Comparison of ENCODE assay signal across 2 cellular contexts in the genomic region with DNA sequence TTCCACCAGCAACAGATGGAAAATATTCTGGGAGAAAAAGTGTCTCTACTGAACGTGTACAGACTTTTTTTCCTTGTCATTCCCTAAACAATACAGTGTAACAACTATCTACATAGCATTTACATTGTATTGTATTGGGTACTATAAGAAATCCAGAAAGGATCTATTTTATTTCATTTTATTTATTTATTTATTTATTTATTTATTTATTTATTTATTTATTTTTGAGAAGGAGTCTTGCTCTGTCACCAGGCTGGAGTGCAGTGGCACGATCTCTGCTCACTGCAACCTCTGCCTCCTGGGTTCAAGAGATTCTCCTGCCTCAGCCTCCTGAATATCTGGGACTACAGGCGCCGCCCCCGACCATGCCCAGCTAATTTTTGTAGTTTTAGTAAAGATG.
TF ChIP-seq lines count a peak whose summit lies in the region.

No MANE protein-coding gene starts in this region.

TF ChIP-seq in A549, 52 proteins besides CTCF, POLR2A, EP300 and RAD21:
- TF ChIP-seq ZC3H11A (IDR thresholded peaks at IDR 0.05) = peak; percentile 94

TF ChIP-seq in HEK293, 187 proteins besides CTCF, POLR2A, EP300 and RAD21 (continues in another document):
- peak; percentile 27; the same call in 1 of the 2 replicates for TF ChIP-seq ZNF341 (tag by site-specific recombination; IDR thresholded peaks at IDR 0.05; ENCODE audit: low read depth)
- TF ChIP-seq ZNF610 (tag by site-specific recombination; IDR thresholded peaks at IDR 0.05; ENCODE audit: borderline replicate concordance) = 0 out of 2 replicates have a peak, but pooled peaks have one; percentile 32
- peak; percentile 97 for TF ChIP-seq ZNF140 (tag by site-specific recombination; IDR thresholded peaks at IDR 0.05)
- peak; percentile 58 for TF ChIP-seq ZNF654 (tag by site-specific recombination; IDR thresholded peaks at IDR 0.05; ENCODE audit: low read depth)
- peak; percentile 90; the same call in 1 of the 2 replicates for TF ChIP-seq ZNF202 (tag by site-specific recombination; IDR thresholded peaks at IDR 0.05; ENCODE audit: borderline replicate concordance)
- TF ChIP-seq, protein P1, sequence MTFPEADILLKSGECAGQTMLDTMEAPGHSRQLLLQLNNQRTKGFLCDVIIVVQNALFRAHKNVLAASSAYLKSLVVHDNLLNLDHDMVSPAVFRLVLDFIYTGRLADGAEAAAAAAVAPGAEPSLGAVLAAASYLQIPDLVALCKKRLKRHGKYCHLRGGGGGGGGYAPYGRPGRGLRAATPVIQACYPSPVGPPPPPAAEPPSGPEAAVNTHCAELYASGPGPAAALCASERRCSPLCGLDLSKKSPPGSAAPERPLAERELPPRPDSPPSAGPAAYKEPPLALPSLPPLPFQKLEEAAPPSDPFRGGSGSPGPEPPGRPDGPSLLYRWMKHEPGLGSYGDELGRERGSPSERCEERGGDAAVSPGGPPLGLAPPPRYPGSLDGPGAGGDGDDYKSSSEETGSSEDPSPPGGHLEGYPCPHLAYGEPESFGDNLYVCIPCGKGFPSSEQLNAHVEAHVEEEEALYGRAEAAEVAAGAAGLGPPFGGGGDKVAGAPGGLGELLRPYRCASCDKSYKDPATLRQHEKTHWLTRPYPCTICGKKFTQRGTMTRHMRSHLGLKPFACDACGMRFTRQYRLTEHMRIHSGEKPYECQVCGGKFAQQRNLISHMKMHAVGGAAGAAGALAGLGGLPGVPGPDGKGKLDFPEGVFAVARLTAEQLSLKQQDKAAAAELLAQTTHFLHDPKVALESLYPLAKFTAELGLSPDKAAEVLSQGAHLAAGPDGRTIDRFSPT (tag by site-specific recombination; IDR thresholded peaks at IDR 0.05) = peak; percentile 31; the same call in 1 of the 2 replicates
- TF ChIP-seq ZNF426 (tag by site-specific recombination; IDR thresholded peaks at IDR 0.05) = peak; percentile 99
- TF ChIP-seq ZNF354C (tag by site-specific recombination; IDR thresholded peaks at IDR 0.05; ENCODE audit: borderline replicate concordance, low read depth) = 0 out of 2 replicates have a peak, but pooled peaks have one; percentile 80
- 0 out of 2 replicates have a peak, but pooled peaks have one; percentile 27 for TF ChIP-seq ZNF23 (tag by site-specific recombination; IDR thresholded peaks at IDR 0.05; ENCODE audit: borderline replicate concordance)
- TF ChIP-seq ZNF266 (tag by site-specific recombination; IDR thresholded peaks at IDR 0.05; ENCODE audit: low read depth) = peak; percentile 88
- TF ChIP-seq GFI1B (tag by site-specific recombination; IDR thresholded peaks at IDR 0.05) = peak; percentile 29; the same call in 1 of the 2 replicates
- peak; percentile 88; the same call in 1 of the 2 replicates for TF ChIP-seq ZNF558 (tag by site-specific recombination; IDR thresholded peaks at IDR 0.05)
- TF ChIP-seq OVOL3 (tag by site-specific recombination; IDR thresholded peaks at IDR 0.05) = 0 out of 2 replicates have a peak, but pooled peaks have one; percentile 39
- TF ChIP-seq ZBTB11 (tag by site-specific recombination; conservative IDR thresholded peaks at IDR 0.05; ENCODE audit: low read depth) = peak; percentile 89
- TF ChIP-seq ZSCAN23 (tag by site-specific recombination; IDR thresholded peaks at IDR 0.05) = peak; percentile 62; the same call in 1 of the 2 replicates
- peak; percentile 72; the same call in 1 of the 2 replicates for TF ChIP-seq ZNF530 (tag by site-specific recombination; IDR thresholded peaks at IDR 0.05; ENCODE audit: low read depth)
- peak; percentile 89 for TF ChIP-seq ZNF560 (tag by site-specific recombination; IDR thresholded peaks at IDR 0.05; ENCODE audit: borderline replicate concordance)
- 0 out of 2 replicates have a peak, but pooled peaks have one; percentile 21 for TF ChIP-seq KLF7 (tag by site-specific recombination; IDR thresholded peaks at IDR 0.05; ENCODE audit: borderline replicate concordance)
- peak; percentile 58; the same call in 1 of the 2 replicates for TF ChIP-seq RBAK (tag by site-specific recombination; IDR thresholded peaks at IDR 0.05)
- TF ChIP-seq ZNF394 (tag by site-specific recombination; IDR thresholded peaks at IDR 0.05; ENCODE audit: borderline replicate concordance) = peak; percentile 99
- TF ChIP-seq TSHZ1 (tag by site-specific recombination; IDR thresholded peaks at IDR 0.05; ENCODE audit: borderline replicate concordance) = peak; percentile 7; the same call in 1 of the 2 replicates
- 0 out of 2 replicates have a peak, but pooled peaks have one; percentile 70 for TF ChIP-seq ZNF19 (tag by site-specific recombination; IDR thresholded peaks at IDR 0.05; ENCODE audit: low read depth)
- peak; percentile 92 for TF ChIP-seq ZFP37 (tag by site-specific recombination; IDR thresholded peaks at IDR 0.05)
- TF ChIP-seq ZNF664 (tag by site-specific recombination; IDR thresholded peaks at IDR 0.05) = peak; percentile 84
- peak; percentile 74 for TF ChIP-seq ZBTB21 (tag by site-specific recombination; IDR thresholded peaks at IDR 0.05)
- TF ChIP-seq ZNF791 (tag by site-specific recombination; IDR thresholded peaks at IDR 0.05) = peak; percentile 76; the same call in 1 of the 2 replicates
- TF ChIP-seq ZNF292 (tag by site-specific recombination; IDR thresholded peaks at IDR 0.05; ENCODE audit: borderline replicate concordance, low read depth) = peak; percentile 81
- peak; percentile 63; the same call in 1 of the 2 replicates for TF ChIP-seq ZNF501 (tag by site-specific recombination; IDR thresholded peaks at IDR 0.05)
- peak; percentile 86 for TF ChIP-seq REST (tag by site-specific recombination; IDR thresholded peaks at IDR 0.05)
- peak; percentile 96 for TF ChIP-seq ZNF433 (tag by site-specific recombination; IDR thresholded peaks at IDR 0.05; ENCODE audit: low read depth)
- peak; percentile 68 for TF ChIP-seq ZNF223 (tag by site-specific recombination; IDR thresholded peaks at IDR 0.05)
- TF ChIP-seq ZNF404 (tag by site-specific recombination; IDR thresholded peaks at IDR 0.05) = peak; percentile 93
- 0 out of 2 replicates have a peak, but pooled peaks have one; percentile 67 for TF ChIP-seq ZNF514 (tag by site-specific recombination; IDR thresholded peaks at IDR 0.05)
- TF ChIP-seq, protein P2, sequence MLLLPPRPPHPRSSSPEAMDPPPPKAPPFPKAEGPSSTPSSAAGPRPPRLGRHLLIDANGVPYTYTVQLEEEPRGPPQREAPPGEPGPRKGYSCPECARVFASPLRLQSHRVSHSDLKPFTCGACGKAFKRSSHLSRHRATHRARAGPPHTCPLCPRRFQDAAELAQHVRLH (tag by site-specific recombination; IDR thresholded peaks at IDR 0.05) = peak; percentile 78
- TF ChIP-seq, protein P3, sequence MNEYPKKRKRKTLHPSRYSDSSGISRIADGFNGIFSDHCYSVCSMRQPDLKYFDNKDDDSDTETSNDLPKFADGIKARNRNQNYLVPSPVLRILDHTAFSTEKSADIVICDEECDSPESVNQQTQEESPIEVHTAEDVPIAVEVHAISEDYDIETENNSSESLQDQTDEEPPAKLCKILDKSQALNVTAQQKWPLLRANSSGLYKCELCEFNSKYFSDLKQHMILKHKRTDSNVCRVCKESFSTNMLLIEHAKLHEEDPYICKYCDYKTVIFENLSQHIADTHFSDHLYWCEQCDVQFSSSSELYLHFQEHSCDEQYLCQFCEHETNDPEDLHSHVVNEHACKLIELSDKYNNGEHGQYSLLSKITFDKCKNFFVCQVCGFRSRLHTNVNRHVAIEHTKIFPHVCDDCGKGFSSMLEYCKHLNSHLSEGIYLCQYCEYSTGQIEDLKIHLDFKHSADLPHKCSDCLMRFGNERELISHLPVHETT (tag by site-specific recombination; IDR thresholded peaks at IDR 0.05) = peak; percentile 78
- peak; percentile 59; the same call in 1 of the 2 replicates for TF ChIP-seq ZBTB1 (tag by site-specific recombination; IDR thresholded peaks at IDR 0.05)
- TF ChIP-seq ZNF24 (tag by site-specific recombination; IDR thresholded peaks at IDR 0.05) = peak; percentile 49; the same call in 1 of the 2 replicates
- TF ChIP-seq ZNF138 (tag by site-specific recombination; IDR thresholded peaks at IDR 0.05; ENCODE audit: borderline replicate concordance) = peak; percentile 59; the same call in 1 of the 2 replicates
- peak; percentile 90 for TF ChIP-seq ZBTB8A (tag by site-specific recombination; IDR thresholded peaks at IDR 0.05)
- TF ChIP-seq ZFP3 (tag by site-specific recombination; IDR thresholded peaks at IDR 0.05; ENCODE audit: low read depth) = 0 out of 2 replicates have a peak, but pooled peaks have one; percentile 45
- peak; percentile 90 for TF ChIP-seq ZNF623 (tag by site-specific recombination; IDR thresholded peaks at IDR 0.05)
- TF ChIP-seq MZF1 (tag by site-specific recombination; IDR thresholded peaks at IDR 0.05; ENCODE audit: borderline replicate concordance) = peak; percentile 34; the same call in 1 of the 2 replicates
- TF ChIP-seq, protein P4, sequence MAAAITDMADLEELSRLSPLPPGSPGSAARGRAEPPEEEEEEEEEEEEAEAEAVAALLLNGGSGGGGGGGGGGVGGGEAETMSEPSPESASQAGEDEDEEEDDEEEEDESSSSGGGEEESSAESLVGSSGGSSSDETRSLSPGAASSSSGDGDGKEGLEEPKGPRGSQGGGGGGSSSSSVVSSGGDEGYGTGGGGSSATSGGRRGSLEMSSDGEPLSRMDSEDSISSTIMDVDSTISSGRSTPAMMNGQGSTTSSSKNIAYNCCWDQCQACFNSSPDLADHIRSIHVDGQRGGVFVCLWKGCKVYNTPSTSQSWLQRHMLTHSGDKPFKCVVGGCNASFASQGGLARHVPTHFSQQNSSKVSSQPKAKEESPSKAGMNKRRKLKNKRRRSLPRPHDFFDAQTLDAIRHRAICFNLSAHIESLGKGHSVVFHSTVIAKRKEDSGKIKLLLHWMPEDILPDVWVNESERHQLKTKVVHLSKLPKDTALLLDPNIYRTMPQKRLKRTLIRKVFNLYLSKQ (tag by site-specific recombination; IDR thresholded peaks at IDR 0.05; ENCODE audit: borderline replicate concordance) = peak; percentile 96; the same call in 1 of the 2 replicates
- TF ChIP-seq ZNF529 (tag by site-specific recombination; IDR thresholded peaks at IDR 0.05; ENCODE audit: insufficient replicate concordance) = peak; percentile 47
